In genomic region chr13:113552786-113553540, GRCh38 we compare ENCODE assay signal across 1 cellular context.
TF ChIP-seq lines count a peak whose summit lies in the region.

No MANE protein-coding gene starts in this region.

TF ChIP-seq in WTC11, 78 proteins besides CTCF, POLR2A, EP300 and RAD21 (continued from another document):
- no peak for TF ChIP-seq ESRRA (CRISPR knock-in tag; IDR thresholded peaks at IDR 0.05; ENCODE audit: borderline replicate concordance)
- TF ChIP-seq EMX1 (CRISPR knock-in tag; IDR thresholded peaks at IDR 0.05): no peak
